Comparison of ENCODE assay signal across 17 cellular contexts in genomic region chr2:215452725-215453124, GRCh38.
"Had no signal": no experiment of that assay in that cellular context is flagged by ENCODE, and none has a peak within 500 bp of the region (broad histone marks: within the 10 kb centered on the region; RNA-seq: fewer than 3 reads in every experiment).

No MANE protein-coding gene starts in this region.

- H3K4me1 Mint-ChIP-seq: memory B cell; stimulated activated naive B cell treated with anti-CD40 and anti-IgM and Interleukin-4, amounts not matched to agents 10 μg/mL and 1 μg/mL and 100 μg/mL, for 72 hours had no signal

- H3K9me3 ChIP-seq: breast epithelium, esophagus squamous epithelium, left ventricle myocardium inferior, neutrophil, right atrium auricular region, tibial nerve had no signal

- H3K27ac Mint-ChIP-seq: activated CD4-positive, alpha-beta memory T cell treated with anti-CD3 and anti-CD28 coated beads for 36 hours; activated naive CD8-positive, alpha-beta T cell; memory B cell; stimulated activated naive B cell treated with anti-CD40 and anti-IgM and Interleukin-4, amounts not matched to agents 10 μg/mL and 1 μg/mL and 100 μg/mL, for 72 hours had no signal

- H3K4me1 ChIP-seq: breast epithelium, esophagus squamous epithelium, left ventricle myocardium inferior, right atrium auricular region, tibial nerve had no signal

- DNase-seq: activated CD4-positive, alpha-beta memory T cell treated with anti-CD3 and anti-CD28 coated beads for 36 hours; activated CD4-positive, alpha-beta T cell treated with anti-CD3 and anti-CD28 coated beads for 1 hour; activated gamma-delta T cell; activated T-cell treated with anti-CD3 and anti-CD28 coated beads, Interleukin-2, amount 50 U/mL, for 48 hours; dorsolateral prefrontal cortex; esophagus squamous epithelium; foreskin fibroblast; left ventricle myocardium inferior; small intestine; stimulated activated naive B cell treated with anti-CD40 and anti-IgM and Interleukin-4, amounts not matched to agents 10 μg/mL and 1 μg/mL and 100 μg/mL, for 72 hours; T-helper 9 cell had no signal

- H3K36me3 ChIP-seq: breast epithelium, esophagus squamous epithelium, left ventricle myocardium inferior, neutrophil, right atrium auricular region, tibial nerve had no signal

- H3K27me3 ChIP-seq: breast epithelium, right atrium auricular region, tibial nerve had no signal

- H3K4me3 ChIP-seq: breast epithelium, dorsolateral prefrontal cortex, esophagus squamous epithelium, left ventricle myocardium inferior, right atrium auricular region, tibial nerve had no signal

- H3K4me3 Mint-ChIP-seq: activated CD4-positive, alpha-beta memory T cell treated with anti-CD3 and anti-CD28 coated beads for 36 hours; activated naive CD8-positive, alpha-beta T cell; memory B cell; stimulated activated naive B cell treated with anti-CD40 and anti-IgM and Interleukin-4, amounts not matched to agents 10 μg/mL and 1 μg/mL and 100 μg/mL, for 72 hours had no signal

- H3K36me3 Mint-ChIP-seq: activated CD4-positive, alpha-beta memory T cell treated with anti-CD3 and anti-CD28 coated beads for 36 hours; activated naive CD8-positive, alpha-beta T cell; memory B cell; stimulated activated naive B cell treated with anti-CD40 and anti-IgM and Interleukin-4, amounts not matched to agents 10 μg/mL and 1 μg/mL and 100 μg/mL, for 72 hours had no signal

- H3K27ac ChIP-seq: breast epithelium, dorsolateral prefrontal cortex, esophagus squamous epithelium, left ventricle myocardium inferior, neutrophil, right atrium auricular region had no signal

- H3K9me3 Mint-ChIP-seq: activated CD4-positive, alpha-beta memory T cell treated with anti-CD3 and anti-CD28 coated beads for 36 hours; memory B cell; stimulated activated naive B cell treated with anti-CD40 and anti-IgM and Interleukin-4, amounts not matched to agents 10 μg/mL and 1 μg/mL and 100 μg/mL, for 72 hours had no signal

- ATAC-seq: stimulated activated naive B cell treated with anti-CD40 and anti-IgM and Interleukin-4, amounts not matched to agents 10 μg/mL and 1 μg/mL and 100 μg/mL, for 72 hours had no signal
